In genomic region chr1:17586172-17586963, GRCh38 we compare ENCODE assay signal across 9 cellular contexts. TPM values are rescaled to one million over a fixed set of nuclear protein-coding genes. Genes with fewer than 3 reads are reported as not detected.
DNase-seq lines count a peak whose midpoint lies in the region; ATAC-seq and TF ChIP-seq lines count a peak whose summit lies in the region.
"Had no signal": no experiment of that assay in that cellular context is flagged by ENCODE, and none has a peak within 500 bp of the region (broad histone marks: within the 10 kb centered on the region; RNA-seq: fewer than 3 reads in every experiment).

No MANE protein-coding gene starts in this region.

- H3K27ac Mint-ChIP-seq in endothelial cell (ENCODE audit: unreplicated experiment) = no peak overlapping the region
- H3K27ac Mint-ChIP-seq in nephron = peak overlapping the region; percentile 82 to 91 (median 90)
- H3K27ac Mint-ChIP-seq in stimulated activated naive B cell treated with anti-CD40 and anti-IgM and Interleukin-4, amounts not matched to agents 10 μg/mL and 1 μg/mL and 100 μg/mL, for 72 hours = no peak overlapping the region

- H3K36me3 Mint-ChIP-seq in endothelial cell (ENCODE audit: low read depth, unreplicated experiment) (no peaks in the 10 kb centered on the region), nephron (ENCODE audit: low read depth) (peaks cover 12% of the 10 kb centered on the region)
- H3K36me3 Mint-ChIP-seq in stimulated activated naive B cell treated with anti-CD40 and anti-IgM and Interleukin-4, amounts not matched to agents 10 μg/mL and 1 μg/mL and 100 μg/mL, for 72 hours = no peaks in the 10 kb centered on the region

- peaks cover 32% of the 10 kb centered on the region; the same call in 1 of the 2 replicates for H3K36me3 ChIP-seq in BLaER1
- H3K36me3 ChIP-seq: SJCRH30 had no signal

- H3K9me3 ChIP-seq in BLaER1 = no peaks in the 10 kb centered on the region
- H3K9me3 ChIP-seq: SJCRH30 had no signal

- H3K4me3 ChIP-seq in BLaER1 = no peak overlapping the region

- no peak overlapping the region for H3K9ac ChIP-seq in BLaER1

- H3K27ac ChIP-seq in BLaER1 = no peak overlapping the region

- H3K4me1 ChIP-seq in BLaER1 = peaks cover 59% of the 10 kb centered on the region

- H3K4me2 ChIP-seq in BLaER1 = peak overlapping the region; percentile 44; the same call in 1 of the 2 replicates

- H3K4me1 Mint-ChIP-seq in endothelial cell (ENCODE audit: unreplicated experiment) (peaks cover 16% of the 10 kb centered on the region), nephron (peaks cover 57% of the 10 kb centered on the region)
- H3K4me1 Mint-ChIP-seq in stimulated activated naive B cell treated with anti-CD40 and anti-IgM and Interleukin-4, amounts not matched to agents 10 μg/mL and 1 μg/mL and 100 μg/mL, for 72 hours = no peaks in the 10 kb centered on the region

- H4K20me1 ChIP-seq in BLaER1 = peaks cover 33% of the 10 kb centered on the region

- H3K9me3 Mint-ChIP-seq in endothelial cell (ENCODE audit: unreplicated experiment) = no peaks in the 10 kb centered on the region
- H3K9me3 Mint-ChIP-seq in nephron = no peaks in the 10 kb centered on the region
- no peaks in the 10 kb centered on the region for H3K9me3 Mint-ChIP-seq in stimulated activated naive B cell treated with anti-CD40 and anti-IgM and Interleukin-4, amounts not matched to agents 10 μg/mL and 1 μg/mL and 100 μg/mL, for 72 hours

- DNase-seq in NCI-H526 treated with DMSO at 0.1 percent for 48 hours (lab: John Stamatoyannopoulos, UW) = peak; percentile 6
- no peak for DNase-seq in endothelial cell (ENCODE audit: low spot score)
- DNase-seq in stimulated activated naive B cell treated with anti-CD40 and anti-IgM and Interleukin-4, amounts not matched to agents 10 μg/mL and 1 μg/mL and 100 μg/mL, for 72 hours = no peak
- DNase-seq in nucleus accumbens (lab: John Stamatoyannopoulos, UW) = no peak
- DNase-seq in NK-92 treated with Interleukin-12 subunit alpha and Interleukin-12 subunit beta, amount 100 ng/mL, for 24 hours (lab: John Stamatoyannopoulos, UW) = no peak
- DNase-seq in NCI-H187 (lab: John Stamatoyannopoulos, UW) = no peak
- DNase-seq: SJCRH30 had no signal

- ATAC-seq in stimulated activated naive B cell treated with anti-CD40 and anti-IgM and Interleukin-4, amounts not matched to agents 10 μg/mL and 1 μg/mL and 100 μg/mL, for 72 hours (replicated peaks) = no peak

- no peaks in the 10 kb centered on the region for H3K27me3 ChIP-seq in BLaER1
- H3K27me3 ChIP-seq: SJCRH30 had no signal

- TF ChIP-seq CTCF in endothelial cell (IDR thresholded peaks at IDR 0.05; ENCODE audit: unreplicated experiment) = no peak
- no peak for TF ChIP-seq CTCF in nephron (IDR thresholded peaks at IDR 0.05; ENCODE audit: unreplicated experiment in 3 of 3)

- H3K4me3 Mint-ChIP-seq in endothelial cell (ENCODE audit: unreplicated experiment) = peak overlapping the region; percentile 23
- no peak overlapping the region for H3K4me3 Mint-ChIP-seq in nephron
- H3K4me3 Mint-ChIP-seq in stimulated activated naive B cell treated with anti-CD40 and anti-IgM and Interleukin-4, amounts not matched to agents 10 μg/mL and 1 μg/mL and 100 μg/mL, for 72 hours = no peak overlapping the region

- H3K27me3 Mint-ChIP-seq in endothelial cell (ENCODE audit: unreplicated experiment) (peaks cover 4% of the 10 kb centered on the region), nephron (ENCODE audit: low read depth) (no peaks in the 10 kb centered on the region)
- H3K27me3 Mint-ChIP-seq in stimulated activated naive B cell treated with anti-CD40 and anti-IgM and Interleukin-4, amounts not matched to agents 10 μg/mL and 1 μg/mL and 100 μg/mL, for 72 hours = peaks cover 4 to 12% of the 10 kb centered on the region in 2 donors

RNA-seq across cellular contexts. Expression of gene ARHGEF10L, which starts 46.9 kb away (rescaled TPM):
- 3.1 TPM for total RNA-seq in endothelial cell (ENCODE audit: unreplicated experiment)

Comparison
In these comparisons a context has a peak if more than half of its experiments do, and no peak if none do; other contexts are left out.
1. H3K27ac Mint-ChIP-seq: peak in nephron (3 of 3); none in endothelial cell (single experiment) and stimulated activated naive B cell treated with anti-CD40 and anti-IgM and Interleukin-4, amounts not matched to agents 10 μg/mL and 1 μg/mL and 100 μg/mL, for 72 hours (single experiment).